16 cellular contexts compared by ENCODE assay signal in genomic region chr7:105666324-105666723, GRCh38.
DNase-seq lines count a peak whose midpoint lies in the region; ATAC-seq and TF ChIP-seq lines count a peak whose summit lies in the region.
"Had no signal": no experiment of that assay in that cellular context is flagged by ENCODE, and none has a peak within 500 bp of the region (broad histone marks: within the 10 kb centered on the region; RNA-seq: fewer than 3 reads in every experiment).

No MANE protein-coding gene starts in this region.

- no peak overlapping the region for H2BK15ac ChIP-seq in mesendoderm (replicated peaks; ENCODE audit: low read depth)

- H4K8ac ChIP-seq in mesendoderm (ENCODE audit: low read depth, low read length): no peak overlapping the region

- no peak overlapping the region for H3K4me3 ChIP-seq in GM23338
- no peak overlapping the region for H3K4me3 ChIP-seq in Karpas-422 (ENCODE audit: low read length)
- H3K4me3 ChIP-seq in mesendoderm (ENCODE audit: low read length): no peak overlapping the region
- H3K4me3 ChIP-seq: A549 had no signal

- H2BK120ac ChIP-seq in mesendoderm (ENCODE audit: low read depth, low read length): peak overlapping the region; percentile 75

- H3K27me3 Mint-ChIP-seq in GM23338 (ENCODE audit: insufficient read depth, low read depth, poor library complexity): peaks cover 4% of the 10 kb centered on the region
- no peaks in the 10 kb centered on the region for H3K27me3 Mint-ChIP-seq in central memory CD8-positive, alpha-beta T cell
- H3K27me3 Mint-ChIP-seq: CD8-positive, alpha-beta memory T cell had no signal

- peak overlapping the region; percentile 81 for H3K56ac ChIP-seq in mesendoderm (ENCODE audit: low read length)

- peaks cover 35% of the 10 kb centered on the region for H3K4me1 Mint-ChIP-seq in GM23338
- no peaks in the 10 kb centered on the region for H3K4me1 Mint-ChIP-seq in central memory CD8-positive, alpha-beta T cell

- H3K23ac ChIP-seq in mesendoderm (ENCODE audit: low read length): no peak overlapping the region

- H2AFZ ChIP-seq in GM23338: no peak overlapping the region
- H2AFZ ChIP-seq in Karpas-422 (ENCODE audit: low read length): no peak overlapping the region

- peak overlapping the region; percentile 88 for H3K18ac ChIP-seq in mesendoderm (ENCODE audit: low read length)

- no peaks in the 10 kb centered on the region for H3K9me3 ChIP-seq in Karpas-422 (ENCODE audit: low read length)
- H3K9me3 ChIP-seq: A549, BE2C, Caco-2 had no signal

- no peak overlapping the region for H4K5ac ChIP-seq in mesendoderm (ENCODE audit: low read length)

- H3K9ac ChIP-seq in Karpas-422 (ENCODE audit: low read length) (no peak overlapping the region), mesendoderm (ENCODE audit: low read length) (peak overlapping the region; percentile 26)

- H3K36me3 Mint-ChIP-seq in GM23338 (ENCODE audit: low read depth): peaks cover 28% of the 10 kb centered on the region
- H3K36me3 Mint-ChIP-seq in central memory CD8-positive, alpha-beta T cell (ENCODE audit: insufficient read depth): peaks cover 22% of the 10 kb centered on the region

- H3K27ac ChIP-seq in GM23338 (ENCODE audit: low read depth) (no peak overlapping the region), Karpas-422 (ENCODE audit: low read length) (no peak overlapping the region), mesendoderm (ENCODE audit: low read depth, low read length) (peak overlapping the region; percentile 62)
- H3K27ac ChIP-seq: A549, C4-2B had no signal

- H3K4me3 Mint-ChIP-seq in GM23338: no peak overlapping the region
- no peak overlapping the region for H3K4me3 Mint-ChIP-seq in central memory CD8-positive, alpha-beta T cell
- H3K4me3 Mint-ChIP-seq: CD8-positive, alpha-beta memory T cell had no signal

- no peaks in the 10 kb centered on the region for H3K9me2 ChIP-seq in GM23338 (ENCODE audit: insufficient read depth)
- no peaks in the 10 kb centered on the region for H3K9me2 ChIP-seq in Karpas-422 (replicated peaks; ENCODE audit: insufficient read depth, low read length)

- H3K4me2 ChIP-seq in GM23338: peak overlapping the region; percentile 21; the same call in 1 of the 2 replicates
- H3K4me2 ChIP-seq in Karpas-422 (ENCODE audit: low read depth, low read length, poor library complexity, severe bottlenecking): no peak overlapping the region
- no peak overlapping the region for H3K4me2 ChIP-seq in mesendoderm (ENCODE audit: low read length)
- H3K4me2 ChIP-seq: A549 had no signal

- H4K20me1 ChIP-seq in GM23338 (replicated peaks; ENCODE audit: insufficient read depth) (no peaks in the 10 kb centered on the region), Karpas-422 (ENCODE audit: insufficient read depth, low read depth, low read length) (no peaks in the 10 kb centered on the region)

- H3K4me1 ChIP-seq in GM23338 (ENCODE audit: insufficient read depth) (peaks cover 25% of the 10 kb centered on the region), Karpas-422 (ENCODE audit: low read length) (no peaks in the 10 kb centered on the region), mesendoderm (ENCODE audit: control insufficient read depth, low read depth, low read length) (peaks cover 27% of the 10 kb centered on the region)
- H3K4me1 ChIP-seq: Caco-2 had no signal

- peaks cover 2% of the 10 kb centered on the region for H3K79me1 ChIP-seq in mesendoderm (ENCODE audit: low read length)

- 0 out of 2 replicates have a peak, but pooled peaks cover 7% of the 10 kb centered on the region for H3K79me2 ChIP-seq in GM23338 (replicated peaks; ENCODE audit: insufficient read depth)
- no peaks in the 10 kb centered on the region for H3K79me2 ChIP-seq in Karpas-422 (ENCODE audit: low read length)
- H3K79me2 ChIP-seq in mesendoderm (ENCODE audit: control insufficient read depth, insufficient read depth, low read length): no peaks in the 10 kb centered on the region

- no CpG with 5 or more reads among the region's 1 CpG for WGBS in mesendoderm (ENCODE audit: extremely low coverage, insufficient coverage, low lambda C conversion rate)

- H3K4ac ChIP-seq in mesendoderm (ENCODE audit: low read depth, low read length): peak overlapping the region; percentile 95

- DNase-seq in GM23338 (ENCODE audit: low spot score) (no peak), Karpas-422 (peak; percentile 15), mesendoderm (no peak), kidney glomerular epithelial cell (lab: John Stamatoyannopoulos, UW) (no peak), germinal center (ENCODE audit: low spot score) (no peak)
- no peak for DNase-seq in central memory CD8-positive, alpha-beta T cell (ENCODE audit: low spot score in 2 of 2)
- DNase-seq: BE2C; Caco-2; CD8-positive, alpha-beta memory T cell; DND-41; GDM1; IMR-90 had no signal

- H3K27ac Mint-ChIP-seq in GM23338: no peak overlapping the region
- peak overlapping the region; percentile 22 for H3K27ac Mint-ChIP-seq in central memory CD8-positive, alpha-beta T cell (ENCODE audit: low read depth)

- peak; percentile 36; the same call in 2 of the 3 replicates for ATAC-seq in GM23338
- ATAC-seq in central memory CD8-positive, alpha-beta T cell (replicated peaks; ENCODE audit: extremely low read depth, poor library complexity, severe bottlenecking): no peak
- no peak for ATAC-seq in GM19351 (IDR thresholded peaks at IDR 0.05; ENCODE audit: unreplicated experiment)
- ATAC-seq in HG03159 (IDR thresholded peaks at IDR 0.05; ENCODE audit: unreplicated experiment): no peak

- H3K27me3 ChIP-seq in GM23338 (ENCODE audit: insufficient read depth) (no peaks in the 10 kb centered on the region), Karpas-422 (ENCODE audit: low read length) (no peaks in the 10 kb centered on the region), mesendoderm (ENCODE audit: insufficient read depth, low read length, poor library complexity) (no peaks in the 10 kb centered on the region)
- H3K27me3 ChIP-seq: BE2C had no signal

- no peak for TF ChIP-seq CTCF in GM23338 (conservative IDR thresholded peaks at IDR 0.05; ENCODE audit: low read depth in 2 of 2)

- no peaks in the 10 kb centered on the region for H3K9me3 Mint-ChIP-seq in GM23338
- no peaks in the 10 kb centered on the region for H3K9me3 Mint-ChIP-seq in central memory CD8-positive, alpha-beta T cell
- H3K9me3 Mint-ChIP-seq: CD8-positive, alpha-beta memory T cell had no signal

- H3F3A ChIP-seq in GM23338 (replicated peaks; ENCODE audit: low read depth): 0 out of 2 replicates have a peak, but pooled peaks cover 4% of the 10 kb centered on the region

- peak overlapping the region; percentile 5 for H2AK5ac ChIP-seq in mesendoderm (ENCODE audit: low read length)

- H2BK5ac ChIP-seq in mesendoderm (ENCODE audit: low read length): peak overlapping the region; percentile 83

- H3K36me3 ChIP-seq in GM23338 (ENCODE audit: insufficient read depth) (0 out of 2 replicates have a peak, but pooled peaks cover 4% of the 10 kb centered on the region), Karpas-422 (ENCODE audit: insufficient read depth, low read length) (no peaks in the 10 kb centered on the region), mesendoderm (ENCODE audit: control insufficient read depth, insufficient read depth, low read length) (no peaks in the 10 kb centered on the region)
- H3K36me3 ChIP-seq: BE2C had no signal

TF ChIP-seq in GM23338, 12 proteins besides CTCF, POLR2A, EP300 and RAD21 (continues in another document):
- TF ChIP-seq REST (IDR thresholded peaks at IDR 0.05; ENCODE audit: unreplicated experiment): no peak
- TF ChIP-seq JUNB (IDR thresholded peaks at IDR 0.05; ENCODE audit: unreplicated experiment): no peak
- TF ChIP-seq EZH2 (IDR thresholded peaks at IDR 0.05; ENCODE audit: low read depth, unreplicated experiment): no peak
- no peak for TF ChIP-seq CREB1 (CRISPR knock-in tag; IDR thresholded peaks at IDR 0.05; ENCODE audit: low read depth)
